32 cellular contexts compared by ENCODE assay signal in the genomic region with DNA sequence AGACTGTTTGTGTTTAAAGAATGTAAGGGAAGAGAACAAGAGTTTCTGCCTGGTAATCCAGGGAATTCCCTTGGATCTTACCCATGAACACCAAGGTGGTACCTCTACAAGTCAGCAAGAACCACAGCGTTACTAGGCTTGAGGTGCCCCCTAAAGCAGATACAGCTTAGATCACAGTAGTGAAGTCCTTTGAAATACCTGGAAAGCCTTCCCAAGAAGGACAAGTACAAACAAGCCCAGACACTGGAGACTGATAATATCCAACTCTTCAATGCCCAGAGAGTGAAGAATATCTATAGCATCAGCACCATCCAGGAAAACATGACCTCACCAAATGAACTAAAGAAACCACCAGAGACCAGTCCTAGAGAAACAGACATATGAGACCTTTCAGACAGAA.
"Had no signal": no experiment of that assay in that cellular context is flagged by ENCODE, and none has a peak within 500 bp of the region (broad histone marks: within the 10 kb centered on the region; RNA-seq: fewer than 3 reads in every experiment).

No MANE protein-coding gene starts in this region.

- H3K36me3 Mint-ChIP-seq: naive B cell had no signal

- ATAC-seq: activated CD8-positive, alpha-beta T cell treated with anti-CD3 and anti-CD28 coated beads for 36 hours; activated naive CD4-positive, alpha-beta T cell treated with anti-CD3 and anti-CD28 coated beads, Interleukin-2, amount 50 U/mL, for 72 hours; activated T-cell treated with anti-CD3 and anti-CD28 coated beads, Interleukin-2, amount 50 U/mL, for 72 hours; left cardiac atrium; left ventricle myocardium superior; right lobe of liver; stimulated activated naive CD8-positive, alpha-beta T cell treated with anti-CD3 and anti-CD28 coated beads, Interleukin-15, Interleukin-2, amounts not matched to agents 100 U/mL and 50 U/mL, for 24 hours had no signal

- H3K4me2 ChIP-seq: hepatocyte had no signal

- H3K27ac ChIP-seq: coronary artery, dorsolateral prefrontal cortex, esophagus squamous epithelium, hepatocyte, neutrophil, right lobe of liver, testis, upper lobe of left lung, vagina, VCaP had no signal

- H3K9me3 Mint-ChIP-seq: activated CD8-positive, alpha-beta T cell treated with anti-CD3 and anti-CD28 coated beads for 36 hours; activated naive CD4-positive, alpha-beta T cell treated with anti-CD3 and anti-CD28 coated beads, Interleukin-2, amount 50 U/mL, for 72 hours; activated T-cell treated with anti-CD3 and anti-CD28 coated beads, Interleukin-2, amount 50 U/mL, for 72 hours; naive B cell; T-helper 1 cell treated with Interleukin-12 subunit alpha and Interleukin-12 subunit beta and Interleukin-4 antibody, amounts not matched to agents 30 μg/mL and 1 μg/mL, for 36 hours had no signal

- H3K4me3 Mint-ChIP-seq: activated CD8-positive, alpha-beta T cell treated with anti-CD3 and anti-CD28 coated beads for 36 hours; activated T-cell treated with anti-CD3 and anti-CD28 coated beads, Interleukin-2, amount 50 U/mL, for 72 hours; mesothelial cell of epicardium; nephron progenitor cell; T-helper 1 cell treated with Interleukin-12 subunit alpha and Interleukin-12 subunit beta and Interleukin-4 antibody, amounts not matched to agents 30 μg/mL and 1 μg/mL, for 36 hours had no signal

- H3K27me3 ChIP-seq: dorsolateral prefrontal cortex, esophagus squamous epithelium, hepatocyte, neutrophil, right lobe of liver, testis, upper lobe of left lung, vagina had no signal

- H3K9me3 ChIP-seq: esophagus squamous epithelium, neutrophil, right lobe of liver, testis, upper lobe of left lung, vagina had no signal

- H3K4me3 ChIP-seq: coronary artery, dorsolateral prefrontal cortex, esophagus squamous epithelium, hepatocyte, right lobe of liver, testis, upper lobe of left lung, vagina had no signal

- H3K36me3 ChIP-seq: esophagus squamous epithelium, neutrophil, right lobe of liver, upper lobe of left lung, vagina had no signal

- H3K27me3 Mint-ChIP-seq: activated CD8-positive, alpha-beta T cell treated with anti-CD3 and anti-CD28 coated beads for 36 hours; naive B cell had no signal

- FAIRE-seq: endothelial cell of umbilical vein, frontal cortex, TTC549 had no signal

- H3K27ac Mint-ChIP-seq: activated CD8-positive, alpha-beta T cell treated with anti-CD3 and anti-CD28 coated beads for 36 hours; activated naive CD4-positive, alpha-beta T cell treated with anti-CD3 and anti-CD28 coated beads, Interleukin-2, amount 50 U/mL, for 72 hours; activated T-cell treated with anti-CD3 and anti-CD28 coated beads, Interleukin-2, amount 50 U/mL, for 72 hours; mesothelial cell of epicardium; nephron progenitor cell; T-helper 1 cell treated with Interleukin-12 subunit alpha and Interleukin-12 subunit beta and Interleukin-4 antibody, amounts not matched to agents 30 μg/mL and 1 μg/mL, for 36 hours had no signal

- DNase-seq: activated CD4-positive, alpha-beta T cell treated with anti-CD3 and anti-CD28 coated beads, Interleukin-2, amount 50 U/mL, for 1 hour; activated CD4-positive, CD25-positive, alpha-beta regulatory T cell treated with anti-CD3 and anti-CD28 coated beads, Interleukin-2, amount 50 U/mL, for 72 hours; activated CD8-positive, alpha-beta T cell treated with anti-CD3 and anti-CD28 coated beads for 36 hours; activated naive CD4-positive, alpha-beta T cell; activated T-cell treated with anti-CD3 and anti-CD28 coated beads for 4 hours; activated T-cell treated with anti-CD3 and anti-CD28 coated beads, Interleukin-2, amount 50 U/mL, for 72 hours; dorsolateral prefrontal cortex; effector memory CD4-positive, alpha-beta T cell; esophagus squamous epithelium; islet precursor cell; left cardiac atrium; left ventricle myocardium superior; naive B cell; nephron progenitor cell; right lobe of liver; stimulated activated CD4-positive, alpha-beta T cell treated with anti-CD3 and anti-CD28 coated beads, Interleukin-2, amount 100 ng/mL, for 48 hours; stimulated activated naive CD8-positive, alpha-beta T cell treated with anti-CD3 and anti-CD28 coated beads, Interleukin-15, Interleukin-2, amounts not matched to agents 100 U/mL and 50 U/mL, for 24 hours; SW 1271; T-helper 9 cell; testis; upper lobe of left lung had no signal

- H2AFZ ChIP-seq: hepatocyte had no signal
